Comparison of ENCODE assay signal across 9 cellular contexts in the genomic region with DNA sequence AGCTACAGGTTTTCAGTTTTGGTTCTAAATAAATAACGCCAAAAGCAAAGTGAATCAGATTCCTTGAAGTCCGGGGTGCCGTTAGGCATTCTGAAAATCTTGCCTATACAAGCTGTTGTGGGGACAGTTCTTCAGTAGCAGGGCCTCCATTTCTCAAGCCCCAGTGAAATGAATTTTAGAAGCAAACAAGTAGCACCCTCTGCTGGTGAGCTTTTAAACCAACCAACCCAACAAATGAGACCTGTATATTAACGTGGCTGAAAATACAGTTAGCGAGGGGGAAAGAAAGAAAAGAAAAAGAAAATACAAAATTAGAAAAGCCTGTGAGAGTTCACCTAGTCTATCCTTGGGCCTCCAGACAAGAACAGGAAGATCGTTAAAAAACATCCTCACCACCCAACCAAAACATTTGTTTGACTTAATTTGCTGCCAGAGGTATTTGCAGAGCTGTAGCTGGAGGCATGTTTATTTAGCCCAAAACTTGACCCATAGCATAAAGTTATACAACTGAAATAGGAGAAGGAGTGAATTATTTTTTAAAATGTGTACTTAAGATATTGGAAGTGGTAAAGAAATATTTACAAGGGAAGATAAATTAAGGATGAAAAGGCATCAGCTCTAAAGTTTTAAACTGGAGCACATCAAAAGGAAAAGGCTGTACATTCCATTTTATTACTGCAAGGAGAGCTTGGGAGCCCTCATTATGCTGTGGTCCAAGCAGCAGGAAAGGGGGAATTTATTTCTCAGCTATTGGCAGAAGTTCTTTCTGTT.
A peak's percentile ranks its signal among the peaks of the same experiment; 100 is the strongest.
DNase-seq lines count a peak whose midpoint lies in the region; ATAC-seq and TF ChIP-seq lines count a peak whose summit lies in the region.
"Had no signal": no experiment of that assay in that cellular context is flagged by ENCODE, and none has a peak within 500 bp of the region (broad histone marks: within the 10 kb centered on the region; RNA-seq: fewer than 3 reads in every experiment).

No MANE protein-coding gene starts in this region.

- TF ChIP-seq CTCF in BJ (IDR thresholded peaks at IDR 0.05; ENCODE audit: insufficient read depth, low read depth, low read length): peak; percentile 65
- peak; percentile 88 for TF ChIP-seq CTCF in OCI-LY1 (IDR thresholded peaks at IDR 0.05; ENCODE audit: low read length)
- peak; percentile 87 for TF ChIP-seq CTCF in endodermal cell (conservative IDR thresholded peaks at IDR 0.05)

- TF ChIP-seq EP300 in Ishikawa (IDR thresholded peaks at IDR 0.05; ENCODE audit: borderline replicate concordance): no peak

- TF ChIP-seq RAD21 in Ishikawa (IDR thresholded peaks at IDR 0.05; ENCODE audit: low read depth): peak; percentile 76

- no peak overlapping the region for H3K4me3 Mint-ChIP-seq in endodermal cell

- 28 to 36% methylated on average over 3 to 6 of the region's 6 CpGs for WGBS in endodermal cell (ENCODE audit: insufficient coverage in 1 of 2, insufficient read length in 1 of 2), 2 experiments

- H3K9ac ChIP-seq in OCI-LY1 (ENCODE audit: low read length) (peak overlapping the region; percentile 26; the same call in 1 of the 2 replicates), endodermal cell (ENCODE audit: extremely low read depth, low read length, poor library complexity, severe bottlenecking) (no peak overlapping the region)

- no peaks in the 10 kb centered on the region for H3F3A ChIP-seq in OCI-LY1 (ENCODE audit: insufficient read depth, low read length)

- no peaks in the 10 kb centered on the region for H4K20me1 ChIP-seq in OCI-LY1 (ENCODE audit: insufficient read depth, low read length)

- H3K27me3 Mint-ChIP-seq in endodermal cell (ENCODE audit: insufficient read depth): no peaks in the 10 kb centered on the region

- H3K27me3 ChIP-seq in BJ (ENCODE audit: control insufficient read depth, insufficient read depth, low read length) (no peaks in the 10 kb centered on the region), OCI-LY1 (ENCODE audit: insufficient read depth, low read length) (no peaks in the 10 kb centered on the region), endodermal cell (ENCODE audit: control insufficient read depth, insufficient read depth, low read length, poor library complexity, severe bottlenecking) (no peaks in the 10 kb centered on the region)

- no peaks in the 10 kb centered on the region for H3K4me1 Mint-ChIP-seq in endodermal cell

- H3K79me2 ChIP-seq in OCI-LY1 (ENCODE audit: insufficient read depth, low read length): no peaks in the 10 kb centered on the region

- H3K9me3 ChIP-seq in OCI-LY1 (ENCODE audit: low read length) (no peaks in the 10 kb centered on the region), endodermal cell (ENCODE audit: control insufficient read depth, low read length) (no peaks in the 10 kb centered on the region)
- H3K9me3 ChIP-seq: mucosa of descending colon had no signal

- DNase-seq in BJ (ENCODE audit: low read depth): no peak
- peak; percentile 77 for DNase-seq in endodermal cell
- DNase-seq in middle frontal gyrus (ENCODE audit: extremely low spot score, low spot score): peak; percentile 29
- DNase-seq in activated gamma-delta T cell (lab: John Stamatoyannopoulos, UW): no peak

- CTCF ChIA-PET in BJ (lab: Yijun Ruan, JAX): interaction anchor here (0.6 to 3.0 kb wide), 19 partner anchors 9 to 360 kb away, joined by 3 to 43 read pairs (median 4); partner anchors contain the start of gene DYNC1I1

- peak overlapping the region; percentile 83 for H3K27ac ChIP-seq in OCI-LY1 (ENCODE audit: low read depth, low read length, poor library complexity, severe bottlenecking)
- H3K27ac ChIP-seq in endodermal cell (ENCODE audit: low read depth, low read length): no peak overlapping the region

- no peaks in the 10 kb centered on the region for H3K9me2 ChIP-seq in OCI-LY1 (ENCODE audit: low read depth, low read length)

- ATAC-seq in GM18861 (IDR thresholded peaks at IDR 0.05; ENCODE audit: unreplicated experiment) (peak; percentile 49), GM21825 (IDR thresholded peaks at IDR 0.05; ENCODE audit: unreplicated experiment) (no peak)
- ATAC-seq: mucosa of descending colon had no signal

- POLR2A ChIA-PET in BJ (lab: Charles Lee): no interaction called here

- H2AFZ ChIP-seq in OCI-LY1 (ENCODE audit: low read length): no peak overlapping the region

- no peak overlapping the region for H3K27ac Mint-ChIP-seq in endodermal cell

- H3K36me3 ChIP-seq in BJ (ENCODE audit: control insufficient read depth, insufficient read depth, low read length): no peaks in the 10 kb centered on the region
- peaks cover 7% of the 10 kb centered on the region; the same call in 1 of the 2 replicates for H3K36me3 ChIP-seq in OCI-LY1 (ENCODE audit: insufficient read depth, low read length)
- peaks cover 20% of the 10 kb centered on the region for H3K36me3 ChIP-seq in endodermal cell (ENCODE audit: control insufficient read depth, insufficient read depth, low read length)

- H3K9me3 Mint-ChIP-seq in endodermal cell: no peaks in the 10 kb centered on the region

- H3K36me3 Mint-ChIP-seq in endodermal cell (ENCODE audit: low read depth): no peaks in the 10 kb centered on the region

- H3K4me1 ChIP-seq in OCI-LY1 (ENCODE audit: insufficient read depth, low read length, severe bottlenecking) (peaks cover 76% of the 10 kb centered on the region), endodermal cell (ENCODE audit: control insufficient read depth, insufficient read depth, low read length) (no peaks in the 10 kb centered on the region)

- H3K4me3 ChIP-seq in BJ (ENCODE audit: low read depth, low read length) (no peak overlapping the region), OCI-LY1 (ENCODE audit: low read depth, low read length, poor library complexity, severe bottlenecking) (no peak overlapping the region), endodermal cell (ENCODE audit: low read length) (no peak overlapping the region)
- H3K4me3 ChIP-seq: mucosa of descending colon had no signal

- peak overlapping the region; percentile 22; the same call in 1 of the 2 replicates for H3K4me2 ChIP-seq in OCI-LY1 (ENCODE audit: low read length)

TF ChIP-seq in Ishikawa, 13 proteins besides CTCF, POLR2A, EP300 and RAD21:
- TF ChIP-seq NFIC (IDR thresholded peaks at IDR 0.05) (no peak), TEAD4 (IDR thresholded peaks at IDR 0.05) (no peak), CREB1 (IDR thresholded peaks at IDR 0.05; ENCODE audit: low read depth) (no peak), ZBTB7A (IDR thresholded peaks at IDR 0.05; ENCODE audit: low read depth) (no peak), YY1 (IDR thresholded peaks at IDR 0.05; ENCODE audit: low read depth) (no peak), FOXM1 (IDR thresholded peaks at IDR 0.05; ENCODE audit: borderline replicate concordance, low read depth) (no peak), TCF12 (IDR thresholded peaks at IDR 0.05; ENCODE audit: low read depth) (no peak), CEBPB (IDR thresholded peaks at IDR 0.05) (no peak), EGR1 (IDR thresholded peaks at IDR 0.05) (no peak), TAF1 (IDR thresholded peaks at IDR 0.05; ENCODE audit: low read depth) (no peak)
- TF ChIP-seq, protein P1, sequence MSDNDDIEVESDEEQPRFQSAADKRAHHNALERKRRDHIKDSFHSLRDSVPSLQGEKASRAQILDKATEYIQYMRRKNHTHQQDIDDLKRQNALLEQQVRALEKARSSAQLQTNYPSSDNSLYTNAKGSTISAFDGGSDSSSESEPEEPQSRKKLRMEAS (IDR thresholded peaks at IDR 0.05): no peak
- TF ChIP-seq, protein P2, sequence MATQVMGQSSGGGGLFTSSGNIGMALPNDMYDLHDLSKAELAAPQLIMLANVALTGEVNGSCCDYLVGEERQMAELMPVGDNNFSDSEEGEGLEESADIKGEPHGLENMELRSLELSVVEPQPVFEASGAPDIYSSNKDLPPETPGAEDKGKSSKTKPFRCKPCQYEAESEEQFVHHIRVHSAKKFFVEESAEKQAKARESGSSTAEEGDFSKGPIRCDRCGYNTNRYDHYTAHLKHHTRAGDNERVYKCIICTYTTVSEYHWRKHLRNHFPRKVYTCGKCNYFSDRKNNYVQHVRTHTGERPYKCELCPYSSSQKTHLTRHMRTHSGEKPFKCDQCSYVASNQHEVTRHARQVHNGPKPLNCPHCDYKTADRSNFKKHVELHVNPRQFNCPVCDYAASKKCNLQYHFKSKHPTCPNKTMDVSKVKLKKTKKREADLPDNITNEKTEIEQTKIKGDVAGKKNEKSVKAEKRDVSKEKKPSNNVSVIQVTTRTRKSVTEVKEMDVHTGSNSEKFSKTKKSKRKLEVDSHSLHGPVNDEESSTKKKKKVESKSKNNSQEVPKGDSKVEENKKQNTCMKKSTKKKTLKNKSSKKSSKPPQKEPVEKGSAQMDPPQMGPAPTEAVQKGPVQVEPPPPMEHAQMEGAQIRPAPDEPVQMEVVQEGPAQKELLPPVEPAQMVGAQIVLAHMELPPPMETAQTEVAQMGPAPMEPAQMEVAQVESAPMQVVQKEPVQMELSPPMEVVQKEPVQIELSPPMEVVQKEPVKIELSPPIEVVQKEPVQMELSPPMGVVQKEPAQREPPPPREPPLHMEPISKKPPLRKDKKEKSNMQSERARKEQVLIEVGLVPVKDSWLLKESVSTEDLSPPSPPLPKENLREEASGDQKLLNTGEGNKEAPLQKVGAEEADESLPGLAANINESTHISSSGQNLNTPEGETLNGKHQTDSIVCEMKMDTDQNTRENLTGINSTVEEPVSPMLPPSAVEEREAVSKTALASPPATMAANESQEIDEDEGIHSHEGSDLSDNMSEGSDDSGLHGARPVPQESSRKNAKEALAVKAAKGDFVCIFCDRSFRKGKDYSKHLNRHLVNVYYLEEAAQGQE (IDR thresholded peaks at IDR 0.05; ENCODE audit: low read depth): no peak
- TF ChIP-seq, protein P3, sequence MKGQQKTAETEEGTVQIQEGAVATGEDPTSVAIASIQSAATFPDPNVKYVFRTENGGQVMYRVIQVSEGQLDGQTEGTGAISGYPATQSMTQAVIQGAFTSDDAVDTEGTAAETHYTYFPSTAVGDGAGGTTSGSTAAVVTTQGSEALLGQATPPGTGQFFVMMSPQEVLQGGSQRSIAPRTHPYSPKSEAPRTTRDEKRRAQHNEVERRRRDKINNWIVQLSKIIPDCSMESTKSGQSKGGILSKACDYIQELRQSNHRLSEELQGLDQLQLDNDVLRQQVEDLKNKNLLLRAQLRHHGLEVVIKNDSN (IDR thresholded peaks at IDR 0.05): no peak

Comparison
In these comparisons a context has a peak if more than half of its experiments do, and no peak if none do; other contexts are left out.
1. DNase-seq: peak in endodermal cell (single experiment) and middle frontal gyrus (single experiment); none in BJ (single experiment) and activated gamma-delta T cell (single experiment).
2. Peak in every context shown above with its lines, with median percentiles within 50 percentile points of each other: CTCF ChIP-seq.